28 cellular contexts compared by ENCODE assay signal in genomic region chrX:21806691-21807090, GRCh38. TPM values are rescaled to one million over a fixed set of nuclear protein-coding genes. Genes with fewer than 3 reads are reported as not detected.
A peak's percentile ranks its signal among the peaks of the same experiment; 100 is the strongest.
DNase-seq lines count a peak whose midpoint lies in the region; ATAC-seq, FAIRE-seq and TF ChIP-seq lines count a peak whose summit lies in the region.
"Had no signal": no experiment of that assay in that cellular context is flagged by ENCODE, and none has a peak within 500 bp of the region (broad histone marks: within the 10 kb centered on the region; RNA-seq: fewer than 3 reads in every experiment).

No MANE protein-coding gene starts in this region.

- no peaks in the 10 kb centered on the region for H4K20me1 ChIP-seq in K562 (replicated peaks; ENCODE audit: control insufficient read depth, insufficient read depth, low read length)

- no peak overlapping the region for H3K27ac ChIP-seq in K562 (ENCODE audit: extremely low read depth, low read depth, low read length)
- H3K27ac ChIP-seq: 22Rv1, neural progenitor cell, spleen, stomach had no signal

- H3K79me2 ChIP-seq in K562 (ENCODE audit: control insufficient read depth, insufficient read depth, low read length), result no peaks in the 10 kb centered on the region

- no peak for FAIRE-seq in K562 (lab: Jason Lieb, UNC)

- H3K9me3 Mint-ChIP-seq in activated naive CD4-positive, alpha-beta T cell treated with anti-CD3 and anti-CD28 coated beads for 36 hours, result no peaks in the 10 kb centered on the region
- H3K9me3 Mint-ChIP-seq in CD14-positive monocyte, result peaks cover 0 to 4% (median 2%) of the 10 kb centered on the region in 7 donors
- H3K9me3 Mint-ChIP-seq: activated B cell treated with CpG ODN at 0.5 μM for 24 hours; activated naive CD4-positive, alpha-beta T cell treated with anti-CD3 and anti-CD28 coated beads, Interleukin-2, amount 10 ng/mL, durations not matched to agents 7 days and 5 days had no signal

- H3K9me3 ChIP-seq in K562 (replicated peaks; ENCODE audit: control insufficient read depth, insufficient read depth, low read depth, low read length), result no peaks in the 10 kb centered on the region
- H3K9me3 ChIP-seq in mucosa of descending colon, result no peaks in the 10 kb centered on the region
- H3K9me3 ChIP-seq: BE2C, Caco-2 had no signal

- no peak for TF ChIP-seq POLR2A in K562 (conservative IDR thresholded peaks at IDR 0.05)

- H3K4me3 ChIP-seq in K562 (no peak overlapping the region), mucosa of descending colon (no peak overlapping the region)
- H3K4me3 ChIP-seq: neural progenitor cell, spleen, stomach had no signal

- intact Hi-C loops in K562 (cut with micrococcal nuclease) (no loop called here), mucosa of descending colon (cut with DNase I, micrococcal nuclease) (no loop called here), CD14-positive monocyte (cut with micrococcal nuclease) (no loop called here)
- intact Hi-C loops in activated naive CD4-positive, alpha-beta T cell treated with anti-CD3 and anti-CD28 coated beads for 36 hours (cut with micrococcal nuclease), result no loop called here

- in situ Hi-C loops in K562 (cut with MboI), result no loop called here

- H3K4me1 ChIP-seq in K562 (replicated peaks in 1 of 2; ENCODE audit: control insufficient read depth in 2 of 2, insufficient read depth in 2 of 2, low read length in 2 of 2) (no peaks in the 10 kb centered on the region), mucosa of descending colon (ENCODE audit: low read depth) (no peaks in the 10 kb centered on the region)
- H3K4me1 ChIP-seq: BE2C, neural progenitor cell, spleen, stomach had no signal

- no peaks in the 10 kb centered on the region for H3K36me3 Mint-ChIP-seq in activated naive CD4-positive, alpha-beta T cell treated with anti-CD3 and anti-CD28 coated beads for 36 hours (ENCODE audit: low read depth)
- H3K36me3 Mint-ChIP-seq in CD14-positive monocyte, result no peaks in the 10 kb centered on the region
- H3K36me3 Mint-ChIP-seq: activated naive CD4-positive, alpha-beta T cell treated with anti-CD3 and anti-CD28 coated beads, Interleukin-2, amount 10 ng/mL, durations not matched to agents 7 days and 5 days; neural progenitor cell had no signal

- CTCF ChIA-PET in HEK293T (lab: Yijun Ruan, JAX) (no interaction called here), K562 (lab: Yijun Ruan, JAX; ENCODE audit: low intra/inter-chr PET ratio) (no interaction called here)
- CTCF ChIA-PET in activated naive CD4-positive, alpha-beta T cell treated with anti-CD3 and anti-CD28 coated beads for 36 hours (lab: Charles Lee), result no interaction called here

- H3K27me3 Mint-ChIP-seq in activated naive CD4-positive, alpha-beta T cell treated with anti-CD3 and anti-CD28 coated beads for 36 hours (ENCODE audit: low read depth), result no peaks in the 10 kb centered on the region
- H3K27me3 Mint-ChIP-seq in CD14-positive monocyte (ENCODE audit: low read depth in 3 of 3), result peaks cover 0 to 5% (median 5%) of the 10 kb centered on the region in 3 donors
- H3K27me3 Mint-ChIP-seq: activated B cell treated with CpG ODN at 0.5 μM for 24 hours; activated naive CD4-positive, alpha-beta T cell treated with anti-CD3 and anti-CD28 coated beads, Interleukin-2, amount 10 ng/mL, durations not matched to agents 7 days and 5 days had no signal

- TF ChIP-seq EP300 in K562 (IDR thresholded peaks at IDR 0.05; ENCODE audit: low read length), result no peak

- H3K4me3 Mint-ChIP-seq in activated naive CD4-positive, alpha-beta T cell treated with anti-CD3 and anti-CD28 coated beads for 36 hours, result no peak overlapping the region
- H3K4me3 Mint-ChIP-seq in CD14-positive monocyte, result no peak overlapping the region
- H3K4me3 Mint-ChIP-seq: activated B cell treated with CpG ODN at 0.5 μM for 24 hours; activated naive CD4-positive, alpha-beta T cell treated with anti-CD3 and anti-CD28 coated beads, Interleukin-2, amount 10 ng/mL, durations not matched to agents 7 days and 5 days; activated T-cell treated with anti-CD3 and anti-CD28 coated beads, Interleukin-2, amount 50 U/mL, for 24 hours; neural progenitor cell had no signal

- TF ChIP-seq CTCF in K562 (IDR thresholded peaks at IDR 0.05 in 2 of 3, conservative IDR thresholded peaks at IDR 0.05 in 1 of 3; ENCODE audit: insufficient read depth in 2 of 3, low read depth in 1 of 3, low read length in 3 of 3), result no peak
- TF ChIP-seq CTCF in mucosa of descending colon (IDR thresholded peaks at IDR 0.05), result no peak
- TF ChIP-seq CTCF in CD14-positive monocyte (IDR thresholded peaks at IDR 0.05), result no peak

- BruUV-seq in K562 (replicated peaks; lab: Mats Ljungman, UMichigan), result no TSS peak

- H3K36me3 ChIP-seq in K562 (ENCODE audit: control insufficient read depth, insufficient read depth, low read length) (no peaks in the 10 kb centered on the region), mucosa of descending colon (ENCODE audit: low read depth) (no peaks in the 10 kb centered on the region)
- H3K36me3 ChIP-seq: BE2C, neural progenitor cell, spleen, stomach had no signal

- H3K27me3 ChIP-seq in K562 (ENCODE audit: control insufficient read depth in 2 of 2, insufficient read depth in 2 of 2, low read length in 2 of 2), result no peaks in the 10 kb centered on the region
- H3K27me3 ChIP-seq: BE2C, neural progenitor cell, spleen, stomach had no signal

- H2AFZ ChIP-seq in K562 (ENCODE audit: low read depth, low read length), result no peak overlapping the region
- H2AFZ ChIP-seq: neural progenitor cell had no signal

- no peak overlapping the region for H3K4me2 ChIP-seq in K562 (ENCODE audit: insufficient read depth, low read length)
- H3K4me2 ChIP-seq: neural progenitor cell had no signal

- POLR2A ChIA-PET in HEK293T (lab: Yijun Ruan, JAX) (no interaction called here), K562 (lab: Yijun Ruan, JAX) (no interaction called here)

- H3K4me1 Mint-ChIP-seq in activated naive CD4-positive, alpha-beta T cell treated with anti-CD3 and anti-CD28 coated beads for 36 hours (ENCODE audit: low read depth), result no peaks in the 10 kb centered on the region
- no peaks in the 10 kb centered on the region for H3K4me1 Mint-ChIP-seq in CD14-positive monocyte
- H3K4me1 Mint-ChIP-seq: activated B cell treated with CpG ODN at 0.5 μM for 24 hours; activated naive CD4-positive, alpha-beta T cell treated with anti-CD3 and anti-CD28 coated beads, Interleukin-2, amount 10 ng/mL, durations not matched to agents 7 days and 5 days; neural progenitor cell had no signal

- H3K27ac Mint-ChIP-seq in activated naive CD4-positive, alpha-beta T cell treated with anti-CD3 and anti-CD28 coated beads for 36 hours, result no peak overlapping the region
- no peak overlapping the region for H3K27ac Mint-ChIP-seq in CD14-positive monocyte
- H3K27ac Mint-ChIP-seq: activated B cell treated with CpG ODN at 0.5 μM for 24 hours; activated naive CD4-positive, alpha-beta T cell treated with anti-CD3 and anti-CD28 coated beads, Interleukin-2, amount 10 ng/mL, durations not matched to agents 7 days and 5 days; activated T-cell treated with anti-CD3 and anti-CD28 coated beads, Interleukin-2, amount 50 U/mL, for 24 hours; neural progenitor cell had no signal

- H3K9ac ChIP-seq in K562 (ENCODE audit: insufficient read depth in 1 of 2, low read depth in 2 of 2, low read length in 2 of 2), result no peak overlapping the region
- H3K9ac ChIP-seq: neural progenitor cell had no signal

- TF ChIP-seq RAD21 in K562 (CRISPR knock-in tag; conservative IDR thresholded peaks at IDR 0.05 in 1 of 2, IDR thresholded peaks at IDR 0.05 in 1 of 2), result no peak

- no peak for ATAC-seq in K562
- ATAC-seq in mucosa of descending colon, result peak; percentile 61

- DNase-seq in DMS 273 (lab: John Stamatoyannopoulos, UW; ENCODE audit: unreplicated experiment) (peak; percentile 15), DMS 273 treated with DMSO at 0.1 percent for 48 hours (lab: John Stamatoyannopoulos, UW) (no peak), HEK293T (ENCODE audit: extremely low spot score) (no peak), K562 (ENCODE audit: extremely low read depth in 1 of 4, low spot score in 3 of 4) (no peak), mucosa of descending colon (no peak), CD14-positive monocyte (ENCODE audit: low spot score) (no peak), hepatic stellate cell (ENCODE audit: low spot score) (no peak)
- DNase-seq in activated naive CD4-positive, alpha-beta T cell treated with anti-CD3 and anti-CD28 coated beads for 36 hours, result no peak
- DNase-seq: activated B cell treated with CpG ODN at 0.5 μM for 24 hours; activated naive CD4-positive, alpha-beta T cell treated with anti-CD3 and anti-CD28 coated beads, Interleukin-2, amount 10 ng/mL, durations not matched to agents 7 days and 5 days; activated T-cell treated with anti-CD3 and anti-CD28 coated beads, Interleukin-2, amount 50 U/mL, for 24 hours; BE2C; Caco-2; glutamatergic neuron; KG1; NCI-H1092; NCI-H2081; NCI-H446; NK-92 treated with Interleukin-12 subunit alpha and Interleukin-12 subunit beta, amount 100 ng/mL, for 24 hours; spleen; stimulated activated CD4-positive, alpha-beta T cell treated with anti-CD3 and anti-CD28 coated beads, Interleukin-4, amount 100 ng/mL, for 4 hours; stomach had no signal

- no peaks in the 10 kb centered on the region for H3K9me1 ChIP-seq in K562 (ENCODE audit: control insufficient read depth, insufficient read depth, low read length)

RNA-seq across cellular contexts. Expression of gene MBTPS2, which starts 32.7 kb away (rescaled TPM):
- 13.0 and 22.6 TPM in 2 replicates for total RNA-seq in K562 (2011; cell fraction: chromatin; rRNA removed; ENCODE audit: low replicate concordance)
- total RNA-seq in K562 (2011; cell fraction: nucleolus; rRNA removed), result 12.0 and 14.2 TPM in 2 replicates
- total RNA-seq in K562 (2011; cell fraction: nucleoplasm; rRNA removed), result 21.8 and 31.3 TPM in 2 replicates
- 2.3 and 3.2 TPM in 2 replicates for total RNA-seq in K562 (2014; rRNA removed)
- total RNA-seq in K562 (2014; rRNA removed; fragmentation: Illumina TruSeq; extraction: Trizol), result 3.1 and 4.1 TPM in 2 replicates
- 2.5 and 2.7 TPM in 2 replicates for total RNA-seq in K562 (2015; rRNA removed; fragmentation: Illumina TruSeq; extraction: Trizol)
- total RNA-seq in K562 (2021), result 9.6 and 10.4 TPM in 2 replicates
- 13.4 and 18.7 TPM in 2 replicates for polyA plus RNA-seq in K562 (2011; rRNA removed)
- 5.2 and 10.0 TPM in 2 replicates for polyA plus RNA-seq in K562 (2011; cell fraction: cytosol; rRNA removed)
- polyA plus RNA-seq in K562 (2011; cell fraction: nucleus; rRNA removed), result 7.0 and 7.8 TPM in 2 replicates
- polyA plus RNA-seq in K562 (2012), result 7.7 and 11.1 TPM in 2 replicates
- 8.9 and 10.4 TPM in 2 replicates for polyA plus RNA-seq in K562 (2014; fragmentation: Illumina TruSeq; extraction: Trizol)
- 1 to 10 TPM; 3.9 to 4.0 TPM for polyA plus RNA-seq in K562 (2014; fragmentation: Nextera tagmentation; extraction: Ambion mirVana)
- polyA plus RNA-seq in K562 (2014; rRNA removed), result 7.5 and 12.0 TPM in 2 replicates
- 27.8 and 31.6 TPM in 2 replicates for polyA minus RNA-seq in K562 (2011; rRNA and poly(A)+ RNA removed)
- polyA minus RNA-seq in K562 (2011; cell fraction: cytosol; rRNA and poly(A)+ RNA removed), result 7.1 and 8.5 TPM in 2 replicates
- 5.9 and 9.3 TPM in 2 replicates for polyA minus RNA-seq in K562 (2011; cell fraction: nucleus; rRNA and poly(A)+ RNA removed)
- total RNA-seq in mucosa of descending colon, result 10 to 100 TPM in 1 of 3 donors, 1 to 10 TPM in 2; 8.2 to 12.0 (median 9.5) TPM
- total RNA-seq in activated naive CD4-positive, alpha-beta T cell treated with anti-CD3 and anti-CD28 coated beads for 36 hours, result 1 to 10 TPM; 4.7 to 5.4 TPM
- 1 to 10 TPM; 4.6 to 7.4 TPM for polyA plus RNA-seq in CD14-positive monocyte

RNA-seq across cellular contexts. Expression of gene SMPX, which starts 48.8 kb away (rescaled TPM):
- total RNA-seq in K562 (2011; cell fraction: chromatin; rRNA removed; ENCODE audit: low replicate concordance), result not detected in 2 replicates
- not detected in 2 replicates for total RNA-seq in K562 (2011; cell fraction: nucleolus; rRNA removed)
- not detected in 2 replicates for total RNA-seq in K562 (2011; cell fraction: nucleoplasm; rRNA removed)
- not detected in 2 replicates for total RNA-seq in K562 (2014; rRNA removed)
- total RNA-seq in K562 (2014; rRNA removed; fragmentation: Illumina TruSeq; extraction: Trizol), result not detected in 2 replicates
- total RNA-seq in K562 (2015; rRNA removed; fragmentation: Illumina TruSeq; extraction: Trizol), result not detected in 2 replicates
- not detected in 2 replicates for total RNA-seq in K562 (2021)
- not detected in 2 replicates for polyA plus RNA-seq in K562 (2011; rRNA removed)
- not detected in 2 replicates for polyA plus RNA-seq in K562 (2011; cell fraction: cytosol; rRNA removed)
- not detected in 2 replicates for polyA plus RNA-seq in K562 (2011; cell fraction: nucleus; rRNA removed)
- not detected in 2 replicates for polyA plus RNA-seq in K562 (2012)
- polyA plus RNA-seq in K562 (2014; fragmentation: Illumina TruSeq; extraction: Trizol), result not detected in 2 replicates
- polyA plus RNA-seq in K562 (2014; fragmentation: Nextera tagmentation; extraction: Ambion mirVana), result not detected
- polyA plus RNA-seq in K562 (2014; rRNA removed), result not detected in 2 replicates
- polyA minus RNA-seq in K562 (2011; rRNA and poly(A)+ RNA removed), result not detected in 2 replicates
- not detected in 2 replicates for polyA minus RNA-seq in K562 (2011; cell fraction: cytosol; rRNA and poly(A)+ RNA removed)
- polyA minus RNA-seq in K562 (2011; cell fraction: nucleus; rRNA and poly(A)+ RNA removed), result not detected in 2 replicates
- 10 to 100 TPM in 1 of 3 donors, under 1 TPM in 1, not detected in 1; 0.65 to 11.8 TPM for total RNA-seq in mucosa of descending colon
- not detected for total RNA-seq in activated naive CD4-positive, alpha-beta T cell treated with anti-CD3 and anti-CD28 coated beads for 36 hours
- not detected for polyA plus RNA-seq in CD14-positive monocyte
- total RNA-seq: activated B cell treated with CpG ODN at 0.5 μM for 24 hours, G401, lower leg skin, pulmonary artery endothelial cell, RPMI7951, spleen had no signal

RNA-seq across cellular contexts. Expression of gene YY2, which starts 49.1 kb away (rescaled TPM):
- total RNA-seq in K562 (2011; cell fraction: chromatin; rRNA removed; ENCODE audit: low replicate concordance), result 1.4 and 6.4 TPM in 2 replicates
- 1.2 and 2.0 TPM in 2 replicates for total RNA-seq in K562 (2011; cell fraction: nucleolus; rRNA removed)
- total RNA-seq in K562 (2011; cell fraction: nucleoplasm; rRNA removed), result 4.2 and 7.0 TPM in 2 replicates
- total RNA-seq in K562 (2014; rRNA removed) (1.0 TPM in 2 replicates), K562 (2014; rRNA removed; fragmentation: Illumina TruSeq; extraction: Trizol) (1.0 and 1.3 TPM in 2 replicates), K562 (2015; rRNA removed; fragmentation: Illumina TruSeq; extraction: Trizol) (1.0 and 1.2 TPM in 2 replicates), K562 (2021) (2.2 TPM in 2 replicates), mucosa of descending colon (1 to 10 TPM; 1.2 to 1.9 (median 1.9) TPM)
- polyA plus RNA-seq in K562 (2011; rRNA removed) (1.1 and 1.2 TPM in 2 replicates), K562 (2014; fragmentation: Illumina TruSeq; extraction: Trizol) (1.9 and 2.4 TPM in 2 replicates), K562 (2014; fragmentation: Nextera tagmentation; extraction: Ambion mirVana) (under 1 TPM; 0.77 to 0.87 TPM), K562 (2014; rRNA removed) (0.53 and 1.7 TPM in 2 replicates), CD14-positive monocyte (under 1 TPM; 0.09 to 0.12 TPM)
- polyA plus RNA-seq in K562 (2011; cell fraction: cytosol; rRNA removed), result 1.0 and 1.3 TPM in 2 replicates
- 1.1 and 1.9 TPM in 2 replicates for polyA plus RNA-seq in K562 (2011; cell fraction: nucleus; rRNA removed)
- polyA plus RNA-seq in K562 (2012), result 2.0 and 2.3 TPM in 2 replicates
- polyA minus RNA-seq in K562 (2011; rRNA and poly(A)+ RNA removed), result 1.7 and 1.9 TPM in 2 replicates
- 1.0 and 1.6 TPM in 2 replicates for polyA minus RNA-seq in K562 (2011; cell fraction: cytosol; rRNA and poly(A)+ RNA removed)
- 1.1 and 1.8 TPM in 2 replicates for polyA minus RNA-seq in K562 (2011; cell fraction: nucleus; rRNA and poly(A)+ RNA removed)
- 1 to 10 TPM in 1 of 2 experiments, under 1 TPM in 1; 0.79 to 1.3 TPM for total RNA-seq in activated naive CD4-positive, alpha-beta T cell treated with anti-CD3 and anti-CD28 coated beads for 36 hours
- total RNA-seq: G401 had no signal
